17 cellular contexts compared by ENCODE assay signal in genomic region chr14:89531661-89532335, GRCh38.
A peak's percentile ranks its signal among the peaks of the same experiment; 100 is the strongest.
DNase-seq lines count a peak whose midpoint lies in the region; ATAC-seq and TF ChIP-seq lines count a peak whose summit lies in the region.
"Had no signal": no experiment of that assay in that cellular context is flagged by ENCODE, and none has a peak within 500 bp of the region (broad histone marks: within the 10 kb centered on the region; RNA-seq: fewer than 3 reads in every experiment).

No MANE protein-coding gene starts in this region.

- H3K36me3 Mint-ChIP-seq in CD4-positive, CD25-positive, alpha-beta regulatory T cell = peaks cover 30% of the 10 kb centered on the region
- H3K36me3 Mint-ChIP-seq in GM23338 (ENCODE audit: low read depth) = peaks cover 39% of the 10 kb centered on the region
- H3K36me3 Mint-ChIP-seq in WTC11 = peaks cover 39% of the 10 kb centered on the region
- peaks cover 32% of the 10 kb centered on the region for H3K36me3 Mint-ChIP-seq in nephron progenitor cell (ENCODE audit: low read depth)
- peaks cover 25 to 32% of the 10 kb centered on the region in 2 donors for H3K36me3 Mint-ChIP-seq in CD14-positive monocyte

- H3K27me3 ChIP-seq in CD4-positive, CD25-positive, alpha-beta regulatory T cell (ENCODE audit: control insufficient read depth, insufficient read depth, low read length) = no peaks in the 10 kb centered on the region
- no peaks in the 10 kb centered on the region for H3K27me3 ChIP-seq in GM23338 (ENCODE audit: insufficient read depth)
- H3K27me3 ChIP-seq: MG63 had no signal

- TF ChIP-seq CTCF in GM23338 (conservative IDR thresholded peaks at IDR 0.05; ENCODE audit: low read depth in 2 of 2) (no peak), WTC11 (IDR thresholded peaks at IDR 0.05) (no peak), nephron progenitor cell (IDR thresholded peaks at IDR 0.05) (no peak), CD14-positive monocyte (IDR thresholded peaks at IDR 0.05) (no peak)

- intact Hi-C loops in CD14-positive monocyte (cut with micrococcal nuclease) = no loop called here

- peaks cover 29 to 53% (median 36%) of the 10 kb centered on the region in 4 donors for H3K4me1 Mint-ChIP-seq in CD4-positive, CD25-positive, alpha-beta regulatory T cell
- H3K4me1 Mint-ChIP-seq in GM23338 = peaks cover 30% of the 10 kb centered on the region
- H3K4me1 Mint-ChIP-seq in WTC11 = peaks cover 33% of the 10 kb centered on the region
- H3K4me1 Mint-ChIP-seq in nephron progenitor cell = peaks cover 4% of the 10 kb centered on the region
- H3K4me1 Mint-ChIP-seq in CD14-positive monocyte = peaks cover 8% of the 10 kb centered on the region

- H3K9me3 ChIP-seq in CD4-positive, CD25-positive, alpha-beta regulatory T cell (ENCODE audit: control insufficient read depth in 2 of 2, low read length in 2 of 2) = no peaks in the 10 kb centered on the region
- H3K9me3 ChIP-seq: MG63 had no signal

- peak overlapping the region in 2 of 3 donors; percentile 23 to 92 for H3K27ac Mint-ChIP-seq in CD4-positive, CD25-positive, alpha-beta regulatory T cell
- peak overlapping the region; percentile 69 for H3K27ac Mint-ChIP-seq in GM23338
- peak overlapping the region; percentile 81 for H3K27ac Mint-ChIP-seq in WTC11
- peak overlapping the region; percentile 88 for H3K27ac Mint-ChIP-seq in nephron progenitor cell
- peak overlapping the region in 3 of 7 donors; percentile 28 to 50 (median 36) for H3K27ac Mint-ChIP-seq in CD14-positive monocyte

- H3K79me2 ChIP-seq in GM23338 (replicated peaks; ENCODE audit: insufficient read depth) = peaks cover 88% of the 10 kb centered on the region

- no peak overlapping the region for H3K4me2 ChIP-seq in GM23338
- H3K4me2 ChIP-seq: KMS-11 had no signal

- H3K4me3 Mint-ChIP-seq in CD4-positive, CD25-positive, alpha-beta regulatory T cell = peak overlapping the region in 1 of 4 donors; percentile 13
- H3K4me3 Mint-ChIP-seq in GM23338 (no peak overlapping the region), WTC11 (no peak overlapping the region), nephron progenitor cell (no peak overlapping the region), CD14-positive monocyte (no peak overlapping the region)

- no peak overlapping the region for H2AFZ ChIP-seq in GM23338
- H2AFZ ChIP-seq: GM23248 had no signal

- H3K36me3 ChIP-seq in CD4-positive, CD25-positive, alpha-beta regulatory T cell (ENCODE audit: control insufficient read depth, insufficient read depth, low read length) = no peaks in the 10 kb centered on the region
- no peaks in the 10 kb centered on the region; the same call in 1 of the 2 replicates for H3K36me3 ChIP-seq in GM23338 (ENCODE audit: insufficient read depth)
- H3K36me3 ChIP-seq: MG63 had no signal

- no peak overlapping the region for H3K4me3 ChIP-seq in CD4-positive, CD25-positive, alpha-beta regulatory T cell (ENCODE audit: low read depth, low read length)
- H3K4me3 ChIP-seq in GM23338 = no peak overlapping the region
- H3K4me3 ChIP-seq: GM23248, MG63 had no signal

- no peak overlapping the region for H3K27ac ChIP-seq in CD4-positive, CD25-positive, alpha-beta regulatory T cell (ENCODE audit: insufficient read depth, low read length, poor library complexity, severe bottlenecking)
- peak overlapping the region; percentile 65 for H3K27ac ChIP-seq in GM23338 (ENCODE audit: low read depth)
- H3K27ac ChIP-seq: GM23248, KMS-11 had no signal

- H3K9me2 ChIP-seq in GM23338 (ENCODE audit: insufficient read depth) = no peaks in the 10 kb centered on the region

- H4K20me1 ChIP-seq in GM23338 (replicated peaks; ENCODE audit: insufficient read depth) = 0 out of 2 replicates have a peak, but pooled peaks cover 3% of the 10 kb centered on the region

- DNase-seq in CD4-positive, CD25-positive, alpha-beta regulatory T cell = no peak
- no peak for DNase-seq in GM23338 (ENCODE audit: low spot score)
- DNase-seq in WTC11 (ENCODE audit: low spot score) = no peak
- no peak for DNase-seq in nephron progenitor cell
- no peak for DNase-seq in DMS53 (lab: John Stamatoyannopoulos, UW)
- DNase-seq in CD14-positive monocyte (ENCODE audit: low spot score) = no peak
- DNase-seq: DMS79, GM23248, MG63, NCI-H1092, NCI-H187, NCI-H226, NCI-H526 treated with DMSO at 0.1 percent for 48 hours, RPMI8226, SIG-M5 had no signal

- no peaks in the 10 kb centered on the region for H3K27me3 Mint-ChIP-seq in CD4-positive, CD25-positive, alpha-beta regulatory T cell
- H3K27me3 Mint-ChIP-seq in GM23338 (ENCODE audit: insufficient read depth, low read depth, poor library complexity) (peaks cover 7% of the 10 kb centered on the region), WTC11 (ENCODE audit: low read depth) (no peaks in the 10 kb centered on the region), nephron progenitor cell (ENCODE audit: low read depth, poor library complexity) (peaks cover 7% of the 10 kb centered on the region), CD14-positive monocyte (ENCODE audit: low read depth in 3 of 3) (no peaks in the 10 kb centered on the region)

- CTCF ChIA-PET in WTC11 (lab: Charles Lee) = no interaction called here

- POLR2A ChIA-PET in WTC11 (lab: Charles Lee) = no interaction called here

- H3K9me3 Mint-ChIP-seq in CD4-positive, CD25-positive, alpha-beta regulatory T cell = peaks cover 0 to 5% (median 3%) of the 10 kb centered on the region in 7 donors
- peaks cover 17% of the 10 kb centered on the region for H3K9me3 Mint-ChIP-seq in GM23338
- peaks cover 15% of the 10 kb centered on the region for H3K9me3 Mint-ChIP-seq in WTC11
- H3K9me3 Mint-ChIP-seq in nephron progenitor cell = peaks cover 23% of the 10 kb centered on the region
- peaks cover 2 to 8% (median 3%) of the 10 kb centered on the region in 7 donors for H3K9me3 Mint-ChIP-seq in CD14-positive monocyte

- no peak for ATAC-seq in CD4-positive, CD25-positive, alpha-beta regulatory T cell (ENCODE audit: low read depth in 2 of 2)
- no peak for ATAC-seq in GM23338
- no peak for ATAC-seq in WTC11
- ATAC-seq in HG02970 (IDR thresholded peaks at IDR 0.05; ENCODE audit: low FRiP score, unreplicated experiment) = no peak

- H3K4me1 ChIP-seq in CD4-positive, CD25-positive, alpha-beta regulatory T cell (ENCODE audit: control insufficient read depth, insufficient read depth, low read length, poor library complexity, severe bottlenecking) = no peaks in the 10 kb centered on the region
- H3K4me1 ChIP-seq in GM23338 (ENCODE audit: insufficient read depth) = peaks cover 33% of the 10 kb centered on the region

- H3F3A ChIP-seq in GM23338 (replicated peaks; ENCODE audit: low read depth) = 0 out of 2 replicates have a peak, but pooled peaks cover 3% of the 10 kb centered on the region

TF ChIP-seq in GM23338, 12 proteins besides CTCF, POLR2A, EP300 and RAD21 (continues in another document):
- TF ChIP-seq NANOG (IDR thresholded peaks at IDR 0.05; ENCODE audit: borderline replicate concordance) (no peak), ETS1 (IDR thresholded peaks at IDR 0.05) (no peak), CREB1 (CRISPR knock-in tag; IDR thresholded peaks at IDR 0.05; ENCODE audit: low read depth) (no peak)

TF ChIP-seq in WTC11, 78 proteins besides CTCF, POLR2A, EP300 and RAD21 (continues in another document):
- TF ChIP-seq FOXP1 (CRISPR knock-in tag; IDR thresholded peaks at IDR 0.05; ENCODE audit: borderline replicate concordance) (no peak), STAT6 (CRISPR knock-in tag; conservative IDR thresholded peaks at IDR 0.05; ENCODE audit: low read depth) (no peak), FOXP4 (CRISPR knock-in tag; IDR thresholded peaks at IDR 0.05) (no peak)
